Comparison of ENCODE assay signal across 23 cellular contexts in genomic region chr12:59645242-59645641, GRCh38. TPM values are rescaled to one million over a fixed set of nuclear protein-coding genes. Genes with fewer than 3 reads are reported as not detected.
DNase-seq lines count a peak whose midpoint lies in the region; ATAC-seq and TF ChIP-seq lines count a peak whose summit lies in the region.
"Had no signal": no experiment of that assay in that cellular context is flagged by ENCODE, and none has a peak within 500 bp of the region (broad histone marks: within the 10 kb centered on the region; RNA-seq: fewer than 3 reads in every experiment).

No MANE protein-coding gene starts in this region.

- H3K9ac ChIP-seq in endodermal cell (ENCODE audit: extremely low read depth, low read length, poor library complexity, severe bottlenecking) = no peak overlapping the region
- H3K9ac ChIP-seq: BLaER1 treated with 17β-estradiol and CSF1 and Interleukin-3, amounts not matched to agents 10 nM and 100 nM; GM23248 had no signal

- H3K4me2 ChIP-seq in GM23338 = no peak overlapping the region
- H3K4me2 ChIP-seq: BLaER1 treated with 17β-estradiol and CSF1 and Interleukin-3, amounts not matched to agents 10 nM and 100 nM had no signal

- H3K36me3 ChIP-seq in GM23338 (ENCODE audit: insufficient read depth) (no peaks in the 10 kb centered on the region), endodermal cell (ENCODE audit: control insufficient read depth, insufficient read depth, low read length) (no peaks in the 10 kb centered on the region)

- H3K9me3 ChIP-seq in endodermal cell (ENCODE audit: control insufficient read depth, low read length) = no peaks in the 10 kb centered on the region

- no peaks in the 10 kb centered on the region for H3K4me1 ChIP-seq in GM23338 (ENCODE audit: insufficient read depth)
- H3K4me1 ChIP-seq in endodermal cell (ENCODE audit: control insufficient read depth, insufficient read depth, low read length) = no peaks in the 10 kb centered on the region

- H3K27me3 Mint-ChIP-seq in GM23338 (ENCODE audit: insufficient read depth, low read depth, poor library complexity) = no peaks in the 10 kb centered on the region
- no peaks in the 10 kb centered on the region for H3K27me3 Mint-ChIP-seq in endodermal cell (ENCODE audit: insufficient read depth)
- H3K27me3 Mint-ChIP-seq: B cell; CD4-positive, CD25-positive, alpha-beta regulatory T cell; CD8-positive, alpha-beta memory T cell had no signal

- DNase-seq in DMS53 (lab: John Stamatoyannopoulos, UW) = peak; percentile 6
- DNase-seq in DMS53 treated with DMSO at 0.1 percent for 48 hours (lab: John Stamatoyannopoulos, UW; ENCODE audit: unreplicated experiment) = no peak
- peak; percentile 11 for DNase-seq in GM23338 (ENCODE audit: low spot score)
- DNase-seq in endodermal cell = no peak
- DNase-seq in NCI-H345 (lab: John Stamatoyannopoulos, UW) = no peak
- DNase-seq in activated T-cell treated with anti-CD3 and anti-CD28 coated beads, Interleukin-2, amount 50 U/mL, for 1 hour = no peak
- DNase-seq in activated T-cell treated with anti-CD3 and anti-CD28 coated beads for 4 hours = no peak
- DNase-seq: 8988T; CD4-positive, CD25-positive, alpha-beta regulatory T cell; CD8-positive, alpha-beta memory T cell; COR-L47; DMS 273 treated with DMSO at 0.1 percent for 48 hours; DMS79; GDM1; GM23248; HFFc6; IMR-90 had no signal

- no peaks in the 10 kb centered on the region for H4K20me1 ChIP-seq in GM23338 (replicated peaks; ENCODE audit: insufficient read depth)

- no peaks in the 10 kb centered on the region for H3F3A ChIP-seq in GM23338 (replicated peaks; ENCODE audit: low read depth)

- H3K79me2 ChIP-seq in GM23338 (replicated peaks; ENCODE audit: insufficient read depth) = no peaks in the 10 kb centered on the region

- H2AFZ ChIP-seq in GM23338 = no peak overlapping the region
- H2AFZ ChIP-seq: GM23248 had no signal

- H3K4me1 Mint-ChIP-seq in GM23338 (no peaks in the 10 kb centered on the region), endodermal cell (peaks cover 10% of the 10 kb centered on the region)

- H3K9me3 Mint-ChIP-seq in GM23338 = peaks cover 6% of the 10 kb centered on the region
- peaks cover 19% of the 10 kb centered on the region for H3K9me3 Mint-ChIP-seq in endodermal cell

- TF ChIP-seq CTCF in 22Rv1 (IDR thresholded peaks at IDR 0.05) (peak; percentile 11; the same call in 1 of the 2 replicates), GM23338 (conservative IDR thresholded peaks at IDR 0.05; ENCODE audit: low read depth in 2 of 2) (no peak), endodermal cell (conservative IDR thresholded peaks at IDR 0.05) (peak; percentile 24)

- ATAC-seq in GM23338 = no peak
- ATAC-seq: GM12878, HCT116, K562 had no signal

- no peak overlapping the region for H3K27ac Mint-ChIP-seq in GM23338
- no peak overlapping the region for H3K27ac Mint-ChIP-seq in endodermal cell
- H3K27ac Mint-ChIP-seq: B cell; CD8-positive, alpha-beta memory T cell; HFFc6 had no signal

- 89% methylated on average over 1 of the region's 1 CpG; no CpG with 5 or more reads in 1 of the 2 experiments for WGBS in endodermal cell (ENCODE audit: insufficient coverage in 1 of 2, insufficient read length in 1 of 2), 2 experiments

- H3K4me3 Mint-ChIP-seq in GM23338 (no peak overlapping the region), endodermal cell (no peak overlapping the region)
- H3K4me3 Mint-ChIP-seq: B cell; CD4-positive, CD25-positive, alpha-beta regulatory T cell; CD8-positive, alpha-beta memory T cell; HFFc6 had no signal

- no peaks in the 10 kb centered on the region for H3K27me3 ChIP-seq in GM23338 (ENCODE audit: insufficient read depth)
- no peaks in the 10 kb centered on the region for H3K27me3 ChIP-seq in endodermal cell (ENCODE audit: control insufficient read depth, insufficient read depth, low read length, poor library complexity, severe bottlenecking)
- H3K27me3 ChIP-seq: BLaER1 treated with 17β-estradiol and CSF1 and Interleukin-3, amounts not matched to agents 10 nM and 100 nM had no signal

- H3K4me3 ChIP-seq in GM23338 (no peak overlapping the region), endodermal cell (ENCODE audit: low read length) (no peak overlapping the region)
- H3K4me3 ChIP-seq: BLaER1 treated with 17β-estradiol and CSF1 and Interleukin-3, amounts not matched to agents 10 nM and 100 nM; GM12878; GM23248; K562 had no signal

- no peak overlapping the region for H3K27ac ChIP-seq in 22Rv1
- H3K27ac ChIP-seq in GM23338 (ENCODE audit: low read depth) = no peak overlapping the region
- H3K27ac ChIP-seq in endodermal cell (ENCODE audit: low read depth, low read length) = no peak overlapping the region
- H3K27ac ChIP-seq: BLaER1 treated with 17β-estradiol and CSF1 and Interleukin-3, amounts not matched to agents 10 nM and 100 nM; GM23248 had no signal

- no peaks in the 10 kb centered on the region; the same call in 1 of the 2 replicates for H3K9me2 ChIP-seq in GM23338 (ENCODE audit: insufficient read depth)

- H3K36me3 Mint-ChIP-seq in GM23338 (ENCODE audit: low read depth) (peaks cover 4% of the 10 kb centered on the region; the same call in 1 of the 3 replicates), endodermal cell (ENCODE audit: low read depth) (peaks cover 10% of the 10 kb centered on the region)

TF ChIP-seq in GM23338, 12 proteins besides CTCF, POLR2A, EP300 and RAD21 (continues in another document):
- TF ChIP-seq EZH2 (IDR thresholded peaks at IDR 0.05; ENCODE audit: low read depth, unreplicated experiment) = no peak
- no peak for TF ChIP-seq REST (IDR thresholded peaks at IDR 0.05; ENCODE audit: unreplicated experiment)
- no peak for TF ChIP-seq EZH2phosphoT487 (IDR thresholded peaks at IDR 0.05; ENCODE audit: unreplicated experiment)
- TF ChIP-seq POLR2AphosphoS5 (IDR thresholded peaks at IDR 0.05; ENCODE audit: low read depth) = no peak
- no peak for TF ChIP-seq ZNF114 (CRISPR knock-in tag; IDR thresholded peaks at IDR 0.05)
- TF ChIP-seq ETS1 (IDR thresholded peaks at IDR 0.05) = no peak
- no peak for TF ChIP-seq CREB1 (CRISPR knock-in tag; IDR thresholded peaks at IDR 0.05; ENCODE audit: low read depth)
- no peak for TF ChIP-seq JUNB (IDR thresholded peaks at IDR 0.05; ENCODE audit: unreplicated experiment)
- TF ChIP-seq NANOG (IDR thresholded peaks at IDR 0.05; ENCODE audit: borderline replicate concordance) = no peak
- no peak for TF ChIP-seq ZNF331 (CRISPR knock-in tag; IDR thresholded peaks at IDR 0.05; ENCODE audit: low read depth)
- TF ChIP-seq STAT1 (IDR thresholded peaks at IDR 0.05; ENCODE audit: unreplicated experiment) = no peak

RNA-seq across cellular contexts. Expression of gene SLC16A7, which starts 49.4 kb away (rescaled TPM):
- total RNA-seq in GM23338 (2014; rRNA removed; shearing (Covaris generic)) = 4.3 and 5.7 TPM in 2 replicates
- polyA plus RNA-seq in GM23338 (2016; fragmentation: Nextera tagmentation; extraction: Ambion mirVana) = 1.5 and 2.8 TPM in 2 replicates
- total RNA-seq in endodermal cell = 1 to 10 TPM; 2.2 to 3.6 TPM
- 1.4 TPM for polyA plus RNA-seq in endodermal cell (2013, experiment 1 of 2)
- polyA plus RNA-seq in endodermal cell (2013, experiment 2 of 2) = 1.2 TPM
- polyA plus RNA-seq: K562 had no signal

Comparison
In these comparisons a context has a peak if more than half of its experiments do, and no peak if none do; other contexts are left out.
1. DNase-seq: peak in DMS53 (single experiment) and GM23338 (single experiment); none in DMS53 treated with DMSO at 0.1 percent for 48 hours (single experiment), endodermal cell (single experiment), NCI-H345 (single experiment), activated T-cell treated with anti-CD3 and anti-CD28 coated beads, Interleukin-2, amount 50 U/mL, for 1 hour (single experiment) and activated T-cell treated with anti-CD3 and anti-CD28 coated beads for 4 hours (single experiment).
2. CTCF ChIP-seq: peak in 22Rv1 (single experiment) and endodermal cell (single experiment); none in GM23338 (0 of 2).